13 cellular contexts compared by ENCODE assay signal in genomic region chr11:123197711-123198110, GRCh38. TPM values are rescaled to one million over a fixed set of nuclear protein-coding genes. Genes with fewer than 3 reads are reported as not detected.
DNase-seq lines count a peak whose midpoint lies in the region; ATAC-seq and TF ChIP-seq lines count a peak whose summit lies in the region.
"Had no signal": no experiment of that assay in that cellular context is flagged by ENCODE, and none has a peak within 500 bp of the region (broad histone marks: within the 10 kb centered on the region; RNA-seq: fewer than 3 reads in every experiment).

No MANE protein-coding gene starts in this region.

- intact Hi-C loops in activated CD8-positive, alpha-beta T cell treated with anti-CD3 and anti-CD28 coated beads for 36 hours (cut with micrococcal nuclease): no loop called here
- intact Hi-C loops in dorsolateral prefrontal cortex (cut with DNase I): no loop called here

- H3K27ac Mint-ChIP-seq in activated CD8-positive, alpha-beta T cell treated with anti-CD3 and anti-CD28 coated beads for 36 hours: no peak overlapping the region
- H3K27ac Mint-ChIP-seq in activated CD8-positive, alpha-beta T cell treated with anti-CD3 and anti-CD28 coated beads, Interleukin-2, amount 10 ng/mL, durations not matched to agents 7 days and 5 days: no peak overlapping the region

- CTCF ChIA-PET in activated CD8-positive, alpha-beta T cell treated with anti-CD3 and anti-CD28 coated beads for 36 hours (lab: Charles Lee): interaction anchor here (1.8 kb wide), 1 partner anchor 50 kb away, joined by 6 read pairs; no protein-coding TSS in a partner anchor
- CTCF ChIA-PET in activated CD8-positive, alpha-beta T cell treated with anti-CD3 and anti-CD28 coated beads, Interleukin-2, amount 10 ng/mL, durations not matched to agents 7 days and 5 days (lab: Charles Lee): interaction anchor here (2.3 kb wide), 1 partner anchor 87 kb away, joined by 5 read pairs; no protein-coding TSS in a partner anchor

- POLR2A ChIA-PET in activated CD8-positive, alpha-beta T cell treated with anti-CD3 and anti-CD28 coated beads for 36 hours (lab: Charles Lee): interaction anchor here (0.6 kb wide), 1 partner anchor 85 kb away, joined by 3 read pairs; no protein-coding TSS in a partner anchor
- POLR2A ChIA-PET in activated CD8-positive, alpha-beta T cell treated with anti-CD3 and anti-CD28 coated beads, Interleukin-2, amount 10 ng/mL, durations not matched to agents 7 days and 5 days (lab: Charles Lee): no interaction called here

- H3K9me3 Mint-ChIP-seq in activated CD8-positive, alpha-beta T cell treated with anti-CD3 and anti-CD28 coated beads for 36 hours: no peaks in the 10 kb centered on the region
- no peaks in the 10 kb centered on the region for H3K9me3 Mint-ChIP-seq in activated CD8-positive, alpha-beta T cell treated with anti-CD3 and anti-CD28 coated beads, Interleukin-2, amount 10 ng/mL, durations not matched to agents 7 days and 5 days (ENCODE audit: insufficient read depth)

- H3K4me3 ChIP-seq in epithelial cell of esophagus (ENCODE audit: low read length) (no peak overlapping the region), skeletal muscle cell (ENCODE audit: low read depth, low read length) (no peak overlapping the region), dorsolateral prefrontal cortex (no peak overlapping the region)
- H3K4me3 ChIP-seq: heart left ventricle had no signal

- DNase-seq in activated CD8-positive, alpha-beta T cell treated with anti-CD3 and anti-CD28 coated beads for 36 hours: peak; percentile 51
- DNase-seq in activated CD8-positive, alpha-beta T cell treated with anti-CD3 and anti-CD28 coated beads, Interleukin-2, amount 10 ng/mL, durations not matched to agents 7 days and 5 days: no peak
- DNase-seq in M059J (ENCODE audit: low read depth) (peak; percentile 88), epithelial cell of esophagus (ENCODE audit: low read depth) (peak; percentile 98), skeletal muscle cell (ENCODE audit: low read depth) (peak; percentile 93), midbrain (lab: John Stamatoyannopoulos, UW) (no peak), dorsolateral prefrontal cortex (no peak), dedifferentiated amniotic fluid mesenchymal stem cell (ENCODE audit: extremely low spot score) (no peak)
- DNase-seq: BE2C, heart left ventricle, NCI-H1436 treated with DMSO at 0.1 percent for 48 hours, right cardiac atrium, T-helper 9 cell had no signal

- peaks cover 10% of the 10 kb centered on the region for H3K4me1 Mint-ChIP-seq in activated CD8-positive, alpha-beta T cell treated with anti-CD3 and anti-CD28 coated beads for 36 hours (ENCODE audit: low read depth)
- peaks cover 15% of the 10 kb centered on the region for H3K4me1 Mint-ChIP-seq in activated CD8-positive, alpha-beta T cell treated with anti-CD3 and anti-CD28 coated beads, Interleukin-2, amount 10 ng/mL, durations not matched to agents 7 days and 5 days (ENCODE audit: low read depth)

- peaks cover 45% of the 10 kb centered on the region for H3K27me3 Mint-ChIP-seq in activated CD8-positive, alpha-beta T cell treated with anti-CD3 and anti-CD28 coated beads for 36 hours
- H3K27me3 Mint-ChIP-seq in activated CD8-positive, alpha-beta T cell treated with anti-CD3 and anti-CD28 coated beads, Interleukin-2, amount 10 ng/mL, durations not matched to agents 7 days and 5 days (ENCODE audit: low read depth): peaks cover 65% of the 10 kb centered on the region

- ATAC-seq in activated CD8-positive, alpha-beta T cell treated with anti-CD3 and anti-CD28 coated beads for 36 hours: peak; percentile 75
- ATAC-seq in activated CD8-positive, alpha-beta T cell treated with anti-CD3 and anti-CD28 coated beads, Interleukin-2, amount 10 ng/mL, durations not matched to agents 7 days and 5 days: no peak
- ATAC-seq: heart left ventricle, right cardiac atrium had no signal

- TF ChIP-seq CTCF in activated CD8-positive, alpha-beta T cell treated with anti-CD3 and anti-CD28 coated beads for 36 hours (IDR thresholded peaks at IDR 0.05): no peak
- TF ChIP-seq CTCF in epithelial cell of esophagus (IDR thresholded peaks at IDR 0.05; ENCODE audit: insufficient read depth, low read depth, low read length, missing control alignments) (no peak), dorsolateral prefrontal cortex (IDR thresholded peaks at IDR 0.05 in 54 of 56, conservative IDR thresholded peaks at IDR 0.05 in 2 of 56; ENCODE audit: low read depth in 1 of 56, partially characterized antibody in 56 of 56) (no peak)

- H3K27me3 ChIP-seq in dorsolateral prefrontal cortex: peaks cover 0 to 36% (median 14%) of the 10 kb centered on the region in 45 donors
- H3K27me3 ChIP-seq: BE2C had no signal

- H3K36me3 Mint-ChIP-seq in activated CD8-positive, alpha-beta T cell treated with anti-CD3 and anti-CD28 coated beads for 36 hours (ENCODE audit: low read depth): no peaks in the 10 kb centered on the region
- H3K36me3 Mint-ChIP-seq in activated CD8-positive, alpha-beta T cell treated with anti-CD3 and anti-CD28 coated beads, Interleukin-2, amount 10 ng/mL, durations not matched to agents 7 days and 5 days (ENCODE audit: low read depth): no peaks in the 10 kb centered on the region

- no peak overlapping the region for H3K27ac ChIP-seq in dorsolateral prefrontal cortex
- H3K27ac ChIP-seq: heart left ventricle had no signal

- H3K4me3 Mint-ChIP-seq in activated CD8-positive, alpha-beta T cell treated with anti-CD3 and anti-CD28 coated beads for 36 hours: no peak overlapping the region
- H3K4me3 Mint-ChIP-seq in activated CD8-positive, alpha-beta T cell treated with anti-CD3 and anti-CD28 coated beads, Interleukin-2, amount 10 ng/mL, durations not matched to agents 7 days and 5 days: no peak overlapping the region

RNA-seq across cellular contexts. Expression of gene CLMP, which starts 2.7 kb away (rescaled TPM):
- under 1 TPM in 1 of 2 experiments, not detected in 1; 0.09 TPM for total RNA-seq in activated CD8-positive, alpha-beta T cell treated with anti-CD3 and anti-CD28 coated beads for 36 hours
- total RNA-seq in activated CD8-positive, alpha-beta T cell treated with anti-CD3 and anti-CD28 coated beads, Interleukin-2, amount 10 ng/mL, durations not matched to agents 7 days and 5 days: under 1 TPM; 0.29 TPM
- 27.6 and 31.8 TPM in 2 replicates for total RNA-seq in M059J (2014; rRNA removed; shearing (Covaris generic))
- total RNA-seq in dorsolateral prefrontal cortex: 10 to 100 TPM in 6 of 120 experiments, 1 to 10 TPM in 114; 1.4 to 12.3 (median 6.0) TPM

Comparison
In these comparisons a context has a peak if more than half of its experiments do, and no peak if none do; other contexts are left out.
1. DNase-seq: peak in activated CD8-positive, alpha-beta T cell treated with anti-CD3 and anti-CD28 coated beads for 36 hours (single experiment), M059J (single experiment), epithelial cell of esophagus (single experiment) and skeletal muscle cell (single experiment); none in activated CD8-positive, alpha-beta T cell treated with anti-CD3 and anti-CD28 coated beads, Interleukin-2, amount 10 ng/mL, durations not matched to agents 7 days and 5 days (single experiment), midbrain (single experiment), dorsolateral prefrontal cortex (0 of 10) and dedifferentiated amniotic fluid mesenchymal stem cell (single experiment).